ENCODE assay signal across 16 cellular contexts in genomic region chr12:24418157-24418556, GRCh38.
A peak's percentile ranks its signal among the peaks of the same experiment; 100 is the strongest.
DNase-seq lines count a peak whose midpoint lies in the region; ATAC-seq and TF ChIP-seq lines count a peak whose summit lies in the region.
"Had no signal": no experiment of that assay in that cellular context is flagged by ENCODE, and none has a peak within 500 bp of the region (broad histone marks: within the 10 kb centered on the region; RNA-seq: fewer than 3 reads in every experiment).

No MANE protein-coding gene starts in this region.

- BruUV-seq in IMR-90 (replicated peaks; lab: Mats Ljungman, UMichigan), result no TSS peak

- H3K4me3 Mint-ChIP-seq in T-helper 17 cell, result no peak overlapping the region
- H3K4me3 Mint-ChIP-seq: CD4-positive, alpha-beta memory T cell had no signal

- DNase-seq in IMR-90 (peak; percentile 69), choroid plexus epithelial cell (ENCODE audit: low read depth) (peak; percentile 19), mesenchymal stem cell (peak; percentile 53), tibial artery (no peak), left colon (no peak), stomach (no peak), T-helper 17 cell (no peak)
- DNase-seq: CD4-positive, alpha-beta memory T cell; KBM-7; NCI-H1694 treated with DMSO at 0.1 percent for 48 hours; NCI-H510A; NCI-H774; PC-3; SIG-M5 had no signal

- H2BK5ac ChIP-seq in IMR-90 (ENCODE audit: low read depth, low read length, poor library complexity, severe bottlenecking) (no peak overlapping the region), mesenchymal stem cell (ENCODE audit: low read depth, low read length, poor library complexity, severe bottlenecking) (no peak overlapping the region)

- H2BK15ac ChIP-seq in IMR-90 (ENCODE audit: low read depth, low read length) (no peak overlapping the region), mesenchymal stem cell (ENCODE audit: low read depth, poor library complexity, severe bottlenecking) (no peak overlapping the region)

- H3K9ac ChIP-seq in IMR-90 (ENCODE audit: low read depth, low read length), result no peak overlapping the region
- H3K9ac ChIP-seq in mesenchymal stem cell (ENCODE audit: low read length), result no peak overlapping the region
- H3K9ac ChIP-seq: BLaER1 had no signal

- H2BK12ac ChIP-seq in mesenchymal stem cell (ENCODE audit: low read length in 2 of 2), result no peak overlapping the region

- H3K56ac ChIP-seq in IMR-90 (ENCODE audit: extremely low read depth, insufficient read depth, low read length), result no peak overlapping the region

- no peak overlapping the region for H3K27ac ChIP-seq in IMR-90 (ENCODE audit: insufficient read depth, low read length)
- no peak overlapping the region for H3K27ac ChIP-seq in mesenchymal stem cell (ENCODE audit: low read length, poor library complexity, severe bottlenecking)
- peak overlapping the region; percentile 29 to 38 for H3K27ac ChIP-seq in tibial artery
- no peak overlapping the region for H3K27ac ChIP-seq in stomach
- H3K27ac ChIP-seq: BLaER1, RWPE1 had no signal

- no peak overlapping the region for H2AFZ ChIP-seq in IMR-90 (replicated peaks; ENCODE audit: low read length, poor library complexity)
- H2AFZ ChIP-seq in mesenchymal stem cell (ENCODE audit: low read depth, low read length), result no peak overlapping the region

- H3K18ac ChIP-seq in IMR-90 (ENCODE audit: low read depth, low read length) (no peak overlapping the region), mesenchymal stem cell (ENCODE audit: low read depth in 1 of 2, low read length in 2 of 2) (no peak overlapping the region)

- TF ChIP-seq EP300 in stomach (IDR thresholded peaks at IDR 0.05), result no peak

- WGBS in IMR-90 (ENCODE audit: extremely low coverage in 2 of 2, insufficient read length in 1 of 2), 2 experiments, result no CpG with 5 or more reads among the region's 1 CpG
- 100% methylated on average over 1 of the region's 1 CpG for WGBS in mesenchymal stem cell
- 64 to 93% (median 78%) methylated on average over 1 of the region's 1 CpG for WGBS in stomach, 5 donors

- H3K4me3 ChIP-seq in IMR-90 (ENCODE audit: insufficient read depth, low read depth, low read length), result no peak overlapping the region
- H3K4me3 ChIP-seq in choroid plexus epithelial cell (ENCODE audit: low read depth, low read length), result no peak overlapping the region
- no peak overlapping the region for H3K4me3 ChIP-seq in mesenchymal stem cell (ENCODE audit: insufficient read depth in 1 of 2, low read depth in 1 of 2, low read length in 2 of 2)
- no peak overlapping the region for H3K4me3 ChIP-seq in tibial artery
- H3K4me3 ChIP-seq in stomach, result no peak overlapping the region
- H3K4me3 ChIP-seq: BLaER1 had no signal

- in situ Hi-C loops in IMR-90 (cut with MboI; ENCODE audit: low sequenced_read_pairs), result no loop called here

- CTCF ChIA-PET in IMR-90 (lab: Yijun Ruan, JAX), result no interaction called here

- no peak overlapping the region for H4K91ac ChIP-seq in IMR-90 (ENCODE audit: insufficient read depth, low read depth, low read length)
- H4K91ac ChIP-seq in mesenchymal stem cell (ENCODE audit: low read length), result no peak overlapping the region

- no peak overlapping the region for H4K8ac ChIP-seq in IMR-90 (ENCODE audit: low read depth in 2 of 2, low read length in 2 of 2)
- H4K8ac ChIP-seq in mesenchymal stem cell (ENCODE audit: low read length), result no peak overlapping the region

- no peaks in the 10 kb centered on the region for H3K27me3 Mint-ChIP-seq in T-helper 17 cell

- H2BK120ac ChIP-seq in IMR-90 (ENCODE audit: low read depth, low read length) (no peak overlapping the region), mesenchymal stem cell (ENCODE audit: low read depth, low read length) (no peak overlapping the region)

- no peak overlapping the region for H3K27ac Mint-ChIP-seq in T-helper 17 cell

- TF ChIP-seq POLR2A in IMR-90 (IDR thresholded peaks at IDR 0.05; ENCODE audit: low read depth, low read length) (no peak), stomach (IDR thresholded peaks at IDR 0.05) (no peak)

- no peaks in the 10 kb centered on the region for H3K4me1 Mint-ChIP-seq in T-helper 17 cell
- H3K4me1 Mint-ChIP-seq: CD4-positive, alpha-beta memory T cell had no signal

- H2AK9ac ChIP-seq in IMR-90 (replicated peaks; ENCODE audit: low read depth, low read length, poor library complexity), result no peak overlapping the region

- H3K9me3 ChIP-seq in IMR-90 (ENCODE audit: control insufficient read depth, insufficient read depth, low read length) (no peaks in the 10 kb centered on the region), mesenchymal stem cell (ENCODE audit: control insufficient read depth, low read length) (peaks cover 3% of the 10 kb centered on the region), tibial artery (no peaks in the 10 kb centered on the region), stomach (no peaks in the 10 kb centered on the region), T-helper 17 cell (ENCODE audit: control insufficient read depth, low read length, poor library complexity, severe bottlenecking) (no peaks in the 10 kb centered on the region)
- H3K9me3 ChIP-seq: BLaER1 had no signal

- no peak for TF ChIP-seq RAD21 in IMR-90 (IDR thresholded peaks at IDR 0.05; ENCODE audit: low read length)

- H2BK20ac ChIP-seq in IMR-90 (ENCODE audit: low read depth, low read length), result no peak overlapping the region

- no peak overlapping the region; the same call in 1 of the 2 replicates for H2AK5ac ChIP-seq in IMR-90 (ENCODE audit: low read depth, low read length)
- no peak overlapping the region for H2AK5ac ChIP-seq in mesenchymal stem cell (ENCODE audit: low read length, severe bottlenecking)

- H4K5ac ChIP-seq in IMR-90 (ENCODE audit: low read depth, low read length), result no peak overlapping the region

- 0 out of 2 replicates have a peak, but pooled peaks cover 2% of the 10 kb centered on the region for H3K4me1 ChIP-seq in IMR-90 (ENCODE audit: control insufficient read depth, insufficient read depth, low read length)
- no peaks in the 10 kb centered on the region for H3K4me1 ChIP-seq in mesenchymal stem cell (ENCODE audit: control insufficient read depth, insufficient read depth, low read depth, low read length)
- H3K4me1 ChIP-seq in tibial artery, result peaks cover 0 to 39% (median 2%) of the 10 kb centered on the region in 4 donors
- H3K4me1 ChIP-seq in stomach, result no peaks in the 10 kb centered on the region

- dilution Hi-C loops in IMR-90 (cut with HindIII; ENCODE audit: low sequenced_read_pairs, unreplicated experiment), result no loop called here

- H3K4me2 ChIP-seq in IMR-90 (ENCODE audit: low read depth, low read length) (no peak overlapping the region), mesenchymal stem cell (ENCODE audit: low read length, poor library complexity, severe bottlenecking) (no peak overlapping the region)
- H3K4me2 ChIP-seq: BLaER1 had no signal

- TF ChIP-seq CTCF in IMR-90 (conservative IDR thresholded peaks at IDR 0.05; ENCODE audit: low read depth, low read length) (no peak), choroid plexus epithelial cell (conservative IDR thresholded peaks at IDR 0.05; ENCODE audit: low read depth, low read length) (no peak), tibial artery (IDR thresholded peaks at IDR 0.05) (no peak), stomach (IDR thresholded peaks at IDR 0.05) (no peak)

- H3K27me3 ChIP-seq in IMR-90 (ENCODE audit: control insufficient read depth, insufficient read depth, low read length) (no peaks in the 10 kb centered on the region), mesenchymal stem cell (ENCODE audit: control insufficient read depth in 1 of 2, insufficient read depth in 1 of 2, low read length in 2 of 2) (no peaks in the 10 kb centered on the region), tibial artery (no peaks in the 10 kb centered on the region), stomach (no peaks in the 10 kb centered on the region)
- H3K27me3 ChIP-seq: BLaER1 had no signal

- no peaks in the 10 kb centered on the region for H3K36me3 Mint-ChIP-seq in T-helper 17 cell (ENCODE audit: low read depth)
- H3K36me3 Mint-ChIP-seq: CD4-positive, alpha-beta memory T cell had no signal

- H3K79me1 ChIP-seq in IMR-90 (ENCODE audit: low read depth in 1 of 2, low read length in 2 of 2) (peaks cover 14 to 16% of the 10 kb centered on the region in 2 experiments; a peak in 3 of 4 replicates), mesenchymal stem cell (replicated peaks; ENCODE audit: low read length, poor library complexity, severe bottlenecking) (peaks cover 3% of the 10 kb centered on the region)

- POLR2A ChIA-PET in IMR-90 (lab: Charles Lee; ENCODE audit: unreplicated experiment), result no interaction called here

- H3K23ac ChIP-seq in IMR-90 (ENCODE audit: low read depth, low read length), result no peak overlapping the region
- no peak overlapping the region for H3K23ac ChIP-seq in mesenchymal stem cell (ENCODE audit: low read length in 2 of 2)

- H4K20me1 ChIP-seq in IMR-90 (ENCODE audit: insufficient read depth, low read length), result no peaks in the 10 kb centered on the region; the same call in 1 of the 2 replicates
- H4K20me1 ChIP-seq: BLaER1 had no signal

- ATAC-seq in IMR-90 (ENCODE audit: low read depth) (peak; percentile 54), left colon (no peak), T-helper 17 cell (no peak)
- ATAC-seq: PC-3 had no signal

- H3K14ac ChIP-seq in IMR-90 (replicated peaks; ENCODE audit: low read depth, low read length) (0 out of 2 replicates have a peak overlapping the region, but pooled peaks have one; percentile 41), mesenchymal stem cell (ENCODE audit: low read length in 2 of 2) (peak overlapping the region in 1 of 2 experiments; percentile 86)

- intact Hi-C loops in IMR-90 (cut with micrococcal nuclease), result no loop called here
- intact Hi-C loops in tibial artery (cut with DNase I; ENCODE audit: low total_unique reads), result no loop called here
- intact Hi-C loops in left colon (cut with DNase I, micrococcal nuclease), result no loop called here
- intact Hi-C loops in stomach (cut with DNase I; ENCODE audit: low total_unique reads), result no loop called here

- no peaks in the 10 kb centered on the region for H3K36me3 ChIP-seq in IMR-90 (ENCODE audit: control insufficient read depth, insufficient read depth, low read length)
- no peaks in the 10 kb centered on the region for H3K36me3 ChIP-seq in mesenchymal stem cell (ENCODE audit: control insufficient read depth in 1 of 2, insufficient read depth in 2 of 2, low read depth in 1 of 2, low read length in 2 of 2)
- H3K36me3 ChIP-seq in tibial artery, result no peaks in the 10 kb centered on the region
- H3K36me3 ChIP-seq in stomach, result no peaks in the 10 kb centered on the region
- H3K36me3 ChIP-seq: BLaER1 had no signal

- H3K9me1 ChIP-seq in IMR-90 (ENCODE audit: insufficient read depth, low read length), result peaks cover 3% of the 10 kb centered on the region

- no peak overlapping the region for H3K4ac ChIP-seq in IMR-90 (ENCODE audit: low read depth, low read length)
- H3K4ac ChIP-seq in mesenchymal stem cell (ENCODE audit: low read depth in 1 of 2, low read length in 2 of 2), result no peak overlapping the region

TF ChIP-seq in IMR-90, 13 proteins besides CTCF, POLR2A, EP300 and RAD21 (continues in another document):
- no peak for TF ChIP-seq RFX5 (IDR thresholded peaks at IDR 0.05; ENCODE audit: low read depth, low read length)
- TF ChIP-seq MAFK (IDR thresholded peaks at IDR 0.05; ENCODE audit: low read depth, low read length), result no peak
- no peak for TF ChIP-seq FOS (IDR thresholded peaks at IDR 0.05; ENCODE audit: low read depth, low read length)
- TF ChIP-seq CEBPB (IDR thresholded peaks at IDR 0.05; ENCODE audit: low read depth, low read length), result no peak
- TF ChIP-seq MAZ (IDR thresholded peaks at IDR 0.05; ENCODE audit: borderline replicate concordance, low read depth, low read length), result no peak
- no peak for TF ChIP-seq NFE2L2 (IDR thresholded peaks at IDR 0.05; ENCODE audit: low read depth, low read length)

Comparison
In these comparisons a context has a peak if more than half of its experiments do, and no peak if none do; other contexts are left out.
1. DNase-seq: peak in IMR-90 (single experiment), choroid plexus epithelial cell (single experiment) and mesenchymal stem cell (single experiment); none in tibial artery (0 of 2), left colon (0 of 2), stomach (single experiment) and T-helper 17 cell (0 of 3).
2. H3K27ac ChIP-seq: peak in tibial artery (2 of 2); none in IMR-90 (single experiment), mesenchymal stem cell (single experiment) and stomach (0 of 5).